ENCODE assay signal across 20 cellular contexts in genomic region chr7:2219136-2219535, GRCh38. TPM values are rescaled to one million over a fixed set of nuclear protein-coding genes. Genes with fewer than 3 reads are reported as not detected.
DNase-seq lines count a peak whose midpoint lies in the region; ATAC-seq and TF ChIP-seq lines count a peak whose summit lies in the region.
"Had no signal": no experiment of that assay in that cellular context is flagged by ENCODE, and none has a peak within 500 bp of the region (broad histone marks: within the 10 kb centered on the region; RNA-seq: fewer than 3 reads in every experiment).

No MANE protein-coding gene starts in this region.

- H2AFZ ChIP-seq in osteoblast (ENCODE audit: low read length) = no peak overlapping the region
- H2AFZ ChIP-seq: GM23338 had no signal

- no peak for ATAC-seq in Right ventricle myocardium inferior
- no peak for ATAC-seq in left cardiac atrium
- ATAC-seq in central memory CD8-positive, alpha-beta T cell (replicated peaks; ENCODE audit: extremely low read depth, poor library complexity, severe bottlenecking) = no peak
- ATAC-seq in activated naive CD8-positive, alpha-beta T cell treated with anti-CD3 and anti-CD28 coated beads, Interleukin-2, amount 50 U/mL, for 24 hours = no peak
- no peak for ATAC-seq in GM19452 (IDR thresholded peaks at IDR 0.05; ENCODE audit: unreplicated experiment)
- ATAC-seq: CD8-positive, alpha-beta T cell; GM12878; GM23338 had no signal

- H3K36me3 ChIP-seq in osteoblast (ENCODE audit: insufficient read depth, low read length) = peaks cover 22% of the 10 kb centered on the region

- H3K4me2 ChIP-seq in osteoblast (ENCODE audit: insufficient read depth, low read length) = no peak overlapping the region
- H3K4me2 ChIP-seq: BLaER1, GM23338 had no signal

- peak overlapping the region; percentile 29 for H3K27ac Mint-ChIP-seq in central memory CD8-positive, alpha-beta T cell (ENCODE audit: low read depth)
- no peak overlapping the region for H3K27ac Mint-ChIP-seq in activated naive CD8-positive, alpha-beta T cell treated with anti-CD3 and anti-CD28 coated beads, Interleukin-2, amount 50 U/mL, for 24 hours
- H3K27ac Mint-ChIP-seq: B cell; CD4-positive, CD25-positive, alpha-beta regulatory T cell; CD8-positive, alpha-beta T cell; GM23338; HFFc6 had no signal

- peaks cover 4% of the 10 kb centered on the region for H3K79me2 ChIP-seq in osteoblast (ENCODE audit: insufficient read depth, low read length)

- H3K4me1 Mint-ChIP-seq in central memory CD8-positive, alpha-beta T cell = peaks cover 16% of the 10 kb centered on the region
- peaks cover 5% of the 10 kb centered on the region for H3K4me1 Mint-ChIP-seq in activated naive CD8-positive, alpha-beta T cell treated with anti-CD3 and anti-CD28 coated beads, Interleukin-2, amount 50 U/mL, for 24 hours
- H3K4me1 Mint-ChIP-seq: B cell, GM23338 had no signal

- H3K27me3 Mint-ChIP-seq in central memory CD8-positive, alpha-beta T cell = no peaks in the 10 kb centered on the region
- H3K27me3 Mint-ChIP-seq in activated naive CD8-positive, alpha-beta T cell treated with anti-CD3 and anti-CD28 coated beads, Interleukin-2, amount 50 U/mL, for 24 hours = no peaks in the 10 kb centered on the region
- H3K27me3 Mint-ChIP-seq: B cell; CD4-positive, CD25-positive, alpha-beta regulatory T cell had no signal

- intact Hi-C loops in Right ventricle myocardium inferior (cut with DNase I) = loop anchor here (10.0 kb wide), 1 partner anchor 324 kb away; no protein-coding TSS in a partner anchor
- intact Hi-C loops in left cardiac atrium (cut with DNase I) = no loop called here

- H3K27me3 ChIP-seq in osteoblast (ENCODE audit: insufficient read depth, low read length) = no peaks in the 10 kb centered on the region
- H3K27me3 ChIP-seq: BLaER1 had no signal

- H3K4me1 ChIP-seq in osteoblast (ENCODE audit: insufficient read depth, low read length) = no peaks in the 10 kb centered on the region
- H3K4me1 ChIP-seq: Caco-2, HAP-1 had no signal

- no peak overlapping the region for H3K27ac ChIP-seq in osteoblast (ENCODE audit: low read depth, low read length)
- H3K27ac ChIP-seq: 22Rv1, BLaER1, C4-2B had no signal

- peaks cover 20% of the 10 kb centered on the region for H3K36me3 Mint-ChIP-seq in central memory CD8-positive, alpha-beta T cell (ENCODE audit: insufficient read depth)
- H3K36me3 Mint-ChIP-seq in activated naive CD8-positive, alpha-beta T cell treated with anti-CD3 and anti-CD28 coated beads, Interleukin-2, amount 50 U/mL, for 24 hours (ENCODE audit: low read depth) = peaks cover 29% of the 10 kb centered on the region

- H4K20me1 ChIP-seq in osteoblast (ENCODE audit: insufficient read depth, low read length) = peaks cover 8% of the 10 kb centered on the region

- TF ChIP-seq CTCF in osteoblast (IDR thresholded peaks at IDR 0.05; ENCODE audit: extremely low read depth, low read depth, low read length) = no peak

- no peak overlapping the region for H3K4me3 Mint-ChIP-seq in central memory CD8-positive, alpha-beta T cell
- H3K4me3 Mint-ChIP-seq in activated naive CD8-positive, alpha-beta T cell treated with anti-CD3 and anti-CD28 coated beads, Interleukin-2, amount 50 U/mL, for 24 hours = no peak overlapping the region
- H3K4me3 Mint-ChIP-seq: B cell; CD4-positive, CD25-positive, alpha-beta regulatory T cell; CD8-positive, alpha-beta T cell; GM23338; HFFc6 had no signal

- no peaks in the 10 kb centered on the region for H3K9me3 ChIP-seq in osteoblast (ENCODE audit: low read depth, low read length)
- H3K9me3 ChIP-seq: BLaER1, Caco-2, HAP-1 had no signal

- peak; percentile 40 for DNase-seq in Right ventricle myocardium inferior (ENCODE audit: missing footprints)
- no peak for DNase-seq in left cardiac atrium
- DNase-seq in central memory CD8-positive, alpha-beta T cell (ENCODE audit: low spot score in 2 of 2) = no peak
- DNase-seq in osteoblast (ENCODE audit: insufficient read length, low spot score, missing footprints) = peak; percentile 36
- no peak for DNase-seq in activated naive CD8-positive, alpha-beta T cell treated with anti-CD3 and anti-CD28 coated beads, Interleukin-2, amount 50 U/mL, for 24 hours
- DNase-seq: Caco-2; CD4-positive, CD25-positive, alpha-beta regulatory T cell; CD8-positive, alpha-beta T cell; DMS79; EL; GDM1; HFFc6 had no signal

- no peak overlapping the region for H3K4me3 ChIP-seq in osteoblast (ENCODE audit: insufficient read depth, low read length)
- H3K4me3 ChIP-seq: BLaER1, GM12878, GM23338, HAP-1 had no signal

- no peaks in the 10 kb centered on the region for H3K9me3 Mint-ChIP-seq in central memory CD8-positive, alpha-beta T cell
- H3K9me3 Mint-ChIP-seq in activated naive CD8-positive, alpha-beta T cell treated with anti-CD3 and anti-CD28 coated beads, Interleukin-2, amount 50 U/mL, for 24 hours = no peaks in the 10 kb centered on the region
- H3K9me3 Mint-ChIP-seq: CD8-positive, alpha-beta T cell; GM23338; HFFc6 had no signal

RNA-seq across cellular contexts. Expression of gene MAD1L1, which starts 13.6 kb away (rescaled TPM):
- total RNA-seq in Right ventricle myocardium inferior = 19.1 TPM
- 10 to 100 TPM; 18.9 to 24.9 TPM for total RNA-seq in left cardiac atrium
- 66.2 and 72.2 TPM in 2 replicates for total RNA-seq in osteoblast

RNA-seq across cellular contexts. Expression of gene MRM2, which starts 22.9 kb away (rescaled TPM):
- total RNA-seq in Right ventricle myocardium inferior (20.7 TPM), left cardiac atrium (10 to 100 TPM; 18.9 TPM), osteoblast (21.4 and 21.5 TPM in 2 replicates)

RNA-seq across cellular contexts. Expression of gene NUDT1, which starts 22.9 kb away (rescaled TPM):
- total RNA-seq in Right ventricle myocardium inferior = 13.6 TPM
- 10 to 100 TPM; 15.4 to 15.8 TPM for total RNA-seq in left cardiac atrium
- 18.5 and 21.8 TPM in 2 replicates for total RNA-seq in osteoblast

Comparison
In these comparisons a context has a peak if more than half of its experiments do, and no peak if none do; other contexts are left out.
1. DNase-seq: peak in Right ventricle myocardium inferior (single experiment) and osteoblast (single experiment); none in left cardiac atrium (single experiment), central memory CD8-positive, alpha-beta T cell (0 of 2) and activated naive CD8-positive, alpha-beta T cell treated with anti-CD3 and anti-CD28 coated beads, Interleukin-2, amount 50 U/mL, for 24 hours (single experiment).